Comparison of ENCODE assay signal across 19 cellular contexts in genomic region chr5:77418162-77418561, GRCh38.
DNase-seq lines count a peak whose midpoint lies in the region; ATAC-seq and TF ChIP-seq lines count a peak whose summit lies in the region.
"Had no signal": no experiment of that assay in that cellular context is flagged by ENCODE, and none has a peak within 500 bp of the region (broad histone marks: within the 10 kb centered on the region; RNA-seq: fewer than 3 reads in every experiment).

No MANE protein-coding gene starts in this region.

- intact Hi-C loops in ascending aorta (cut with DNase I) (loop anchor here (5.0 kb wide), 2 partner anchors 61 to 206 kb away; partner anchors contain the start of gene PDE8B), aorta (cut with DNase I) (loop anchor here (5.0 to 10.0 kb wide), 2 partner anchors 61 to 113 kb away; no protein-coding TSS in a partner anchor)

- DNase-seq in ascending aorta (ENCODE audit: low spot score in 2 of 2): peak in 1 of 2 donors; percentile 78
- peak; percentile 5 for DNase-seq in dermis blood vessel endothelial cell
- peak; percentile 29 for DNase-seq in pons (ENCODE audit: low spot score)
- DNase-seq in aorta: no peak
- DNase-seq in NCI-H446 (lab: John Stamatoyannopoulos, UW): no peak
- DNase-seq in immature natural killer cell: no peak
- DNase-seq: CD4-positive, alpha-beta T cell; DMS53; MV-4-11; NCI-H1417 treated with DMSO at 0.1 percent for 48 hours; NCI-H2029 treated with DMSO at 0.1 percent for 48 hours; NCI-H2171 treated with DMSO at 0.1 percent for 48 hours; NCI-H748 treated with DMSO at 0.1 percent for 48 hours; RPMI8226 had no signal

- H3K9me3 Mint-ChIP-seq in immature natural killer cell: no peaks in the 10 kb centered on the region
- H3K9me3 Mint-ChIP-seq: CD4-positive, alpha-beta T cell had no signal

- WGBS in aorta, 2 donors: 35 to 38% methylated on average over 5 of the region's 5 CpGs

- no peaks in the 10 kb centered on the region for H3K4me1 Mint-ChIP-seq in immature natural killer cell
- H3K4me1 Mint-ChIP-seq: B cell had no signal

- peaks cover 0 to 11% of the 10 kb centered on the region in 2 donors for H3K36me3 ChIP-seq in ascending aorta
- H3K36me3 ChIP-seq in aorta (ENCODE audit: control insufficient read depth in 1 of 2, insufficient read depth in 2 of 2, low read length in 1 of 2): peaks cover 3 to 4% of the 10 kb centered on the region in 2 donors
- H3K36me3 ChIP-seq: HAP-1, SJSA1 had no signal

- TF ChIP-seq CTCF in ascending aorta (IDR thresholded peaks at IDR 0.05): no peak

- no peaks in the 10 kb centered on the region for H3K36me3 Mint-ChIP-seq in immature natural killer cell

- H3K27me3 Mint-ChIP-seq in immature natural killer cell (ENCODE audit: low read depth in 3 of 3): peaks cover 0 to 10% (median 4%) of the 10 kb centered on the region in 3 donors

- no peak overlapping the region for H3K4me3 ChIP-seq in ascending aorta
- no peak overlapping the region for H3K4me3 ChIP-seq in aorta (ENCODE audit: low read length in 2 of 2)
- H3K4me3 ChIP-seq: HAP-1, SJSA1 had no signal

- H3K27ac ChIP-seq in ascending aorta: peak overlapping the region; percentile 97
- H3K27ac ChIP-seq in aorta (ENCODE audit: low read depth in 1 of 2, low read length in 2 of 2): peak overlapping the region; percentile 97 to 100
- H3K27ac ChIP-seq: HL-60, SJSA1 had no signal

- H3K4me1 ChIP-seq in ascending aorta (peaks cover 18 to 31% of the 10 kb centered on the region in 2 donors), aorta (ENCODE audit: control insufficient read depth in 1 of 2, insufficient read depth in 2 of 2, low read length in 2 of 2) (peaks cover 6 to 16% of the 10 kb centered on the region in 2 donors)
- H3K4me1 ChIP-seq: HAP-1, SJSA1 had no signal

- H3K9me3 ChIP-seq in ascending aorta (no peaks in the 10 kb centered on the region), aorta (ENCODE audit: control insufficient read depth, low read length) (no peaks in the 10 kb centered on the region)
- H3K9me3 ChIP-seq: HAP-1, SJSA1 had no signal

- no peak for ATAC-seq in aorta (ENCODE audit: low FRiP score)
- ATAC-seq in HG02885 (IDR thresholded peaks at IDR 0.05; ENCODE audit: poor library complexity, unreplicated experiment): no peak

- H3K27me3 ChIP-seq in ascending aorta (no peaks in the 10 kb centered on the region), aorta (ENCODE audit: control insufficient read depth in 1 of 2, insufficient read depth in 2 of 2, low read length in 1 of 2) (no peaks in the 10 kb centered on the region)
- H3K27me3 ChIP-seq: SJSA1 had no signal

- no peak overlapping the region for H3K4me3 Mint-ChIP-seq in immature natural killer cell
- H3K4me3 Mint-ChIP-seq: B cell; CD4-positive, alpha-beta T cell had no signal

- H3K27ac Mint-ChIP-seq in immature natural killer cell: no peak overlapping the region
- H3K27ac Mint-ChIP-seq: B cell; CD4-positive, alpha-beta T cell had no signal

Comparison
In these comparisons a context has a peak if more than half of its experiments do, and no peak if none do; other contexts are left out.
1. DNase-seq: peak in dermis blood vessel endothelial cell (single experiment) and pons (single experiment); none in aorta (0 of 2), NCI-H446 (0 of 2) and immature natural killer cell (0 of 3).